ENCODE assay signal across 9 cellular contexts in the genomic region with DNA sequence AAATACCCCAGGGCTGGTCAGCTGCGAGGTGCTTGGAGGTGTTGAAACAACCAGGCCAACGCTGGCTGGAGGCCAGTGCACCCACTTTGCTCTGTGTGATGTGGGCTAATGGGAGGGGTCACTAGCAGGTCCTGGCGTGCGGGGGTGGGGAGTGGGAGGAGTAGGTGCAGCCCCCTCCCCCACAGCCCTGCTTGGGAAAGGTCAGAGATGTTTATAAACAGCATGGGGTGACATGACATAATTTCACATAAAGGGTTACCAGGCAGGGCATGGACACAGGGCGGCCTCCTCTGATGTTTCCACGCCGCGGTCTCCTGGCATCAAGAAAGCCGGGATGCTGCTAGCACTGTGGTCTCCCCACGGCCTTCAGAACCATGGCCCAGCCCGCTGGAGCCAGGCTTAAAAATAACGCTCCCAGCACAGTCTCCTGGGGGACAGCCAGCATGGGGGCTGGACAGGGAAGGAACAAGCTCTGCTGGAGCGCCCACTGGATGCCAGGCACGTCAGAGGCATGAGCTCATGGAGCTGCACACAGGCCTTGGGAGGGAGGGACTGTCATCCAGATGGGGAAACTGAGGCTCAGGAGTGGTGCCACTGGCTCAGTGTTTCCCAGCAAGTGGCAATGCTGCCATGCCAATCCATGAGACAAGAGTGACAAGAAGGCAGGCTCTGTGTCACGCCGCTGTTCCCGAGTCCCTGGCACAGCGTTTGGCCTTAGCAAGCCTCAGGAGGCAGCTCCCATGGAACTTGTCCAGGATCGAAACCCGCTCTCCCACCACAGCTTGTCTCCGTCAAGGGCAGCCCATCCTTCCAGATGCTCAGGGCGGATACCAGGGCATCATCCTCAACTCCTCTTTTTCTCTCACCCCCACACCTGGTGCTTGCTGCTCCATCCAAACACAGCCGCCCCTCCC.
DNase-seq lines count a peak whose midpoint lies in the region; ATAC-seq and TF ChIP-seq lines count a peak whose summit lies in the region.
"Had no signal": no experiment of that assay in that cellular context is flagged by ENCODE, and none has a peak within 500 bp of the region (broad histone marks: within the 10 kb centered on the region; RNA-seq: fewer than 3 reads in every experiment).

No MANE protein-coding gene starts in this region.

- ATAC-seq in esophagus mucosa = peak; percentile 12
- ATAC-seq in lower lobe of right lung = peak; percentile 69 to 73
- ATAC-seq in HG03378 (IDR thresholded peaks at IDR 0.05; ENCODE audit: unreplicated experiment) = no peak

- H3K27me3 ChIP-seq in lower lobe of right lung (ENCODE audit: low read depth) = no peaks in the 10 kb centered on the region
- H3K27me3 ChIP-seq: neutrophil had no signal

- H3K36me3 ChIP-seq in lower lobe of right lung = no peaks in the 10 kb centered on the region
- H3K36me3 ChIP-seq: neutrophil had no signal

- no peak overlapping the region for H3K4me3 ChIP-seq in lower lobe of right lung

- H3K9me3 ChIP-seq in lower lobe of right lung = no peaks in the 10 kb centered on the region
- H3K9me3 ChIP-seq: neutrophil had no signal

- peaks cover 61% of the 10 kb centered on the region for H3K4me1 ChIP-seq in lower lobe of right lung

- intact Hi-C loops in lower lobe of right lung (cut with DNase I) = no loop called here

- no peak for TF ChIP-seq CTCF in lower lobe of right lung (IDR thresholded peaks at IDR 0.05)

- DNase-seq in M059J (ENCODE audit: low read depth) (peak; percentile 20), lower lobe of right lung (peak; percentile 90), substantia nigra (lab: John Stamatoyannopoulos, UW) (peak in 31 of 49 donors; percentile 4 to 73 (median 43)), SHP77 (lab: John Stamatoyannopoulos, UW) (no peak), NCI-H1417 (lab: John Stamatoyannopoulos, UW) (no peak), NCI-H2107 (lab: John Stamatoyannopoulos, UW) (no peak)

- H3K27ac ChIP-seq in lower lobe of right lung (peak overlapping the region; percentile 79), substantia nigra (ENCODE audit: low read depth, low read length, poor library complexity, severe bottlenecking) (no peak overlapping the region)
- H3K27ac ChIP-seq: neutrophil had no signal

Comparison
In these comparisons a context has a peak if more than half of its experiments do, and no peak if none do; other contexts are left out.
1. DNase-seq: peak in M059J (single experiment), lower lobe of right lung (single experiment) and substantia nigra (31 of 49); none in SHP77 (0 of 2), NCI-H1417 (0 of 3) and NCI-H2107 (single experiment).